ENCODE assay signal across 13 cellular contexts in genomic region chr14:89340200-89340667, GRCh38.
DNase-seq lines count a peak whose midpoint lies in the region; ATAC-seq and TF ChIP-seq lines count a peak whose summit lies in the region.
"Had no signal": no experiment of that assay in that cellular context is flagged by ENCODE, and none has a peak within 500 bp of the region (broad histone marks: within the 10 kb centered on the region; RNA-seq: fewer than 3 reads in every experiment).

No MANE protein-coding gene starts in this region.

- H3K27ac Mint-ChIP-seq in stimulated activated memory B cell treated with anti-CD40 and anti-IgM and Interleukin-4, amounts not matched to agents 10 μg/mL and 1 μg/mL and 100 μg/mL, for 72 hours, result peak overlapping the region; percentile 11

- 34 to 49% (median 38%) methylated on average over 4 of the region's 4 CpGs for WGBS in adrenal gland, 4 donors
- 53% methylated on average over 4 of the region's 4 CpGs for WGBS in right cardiac atrium

- no peaks in the 10 kb centered on the region for H3K27me3 Mint-ChIP-seq in stimulated activated memory B cell treated with anti-CD40 and anti-IgM and Interleukin-4, amounts not matched to agents 10 μg/mL and 1 μg/mL and 100 μg/mL, for 72 hours

- peaks cover 3% of the 10 kb centered on the region for H3K9me3 Mint-ChIP-seq in stimulated activated memory B cell treated with anti-CD40 and anti-IgM and Interleukin-4, amounts not matched to agents 10 μg/mL and 1 μg/mL and 100 μg/mL, for 72 hours

- peak overlapping the region; percentile 19 to 80 (median 73) for H3K27ac ChIP-seq in adrenal gland
- peak overlapping the region; percentile 13 for H3K27ac ChIP-seq in right cardiac atrium (ENCODE audit: low read length)
- H3K27ac ChIP-seq: cardiac muscle cell had no signal

- H3K27me3 ChIP-seq in adrenal gland (no peaks in the 10 kb centered on the region), right cardiac atrium (ENCODE audit: control insufficient read depth, insufficient read depth) (no peaks in the 10 kb centered on the region)
- H3K27me3 ChIP-seq: cardiac muscle cell, tibial artery had no signal

- H3K4me3 Mint-ChIP-seq in stimulated activated memory B cell treated with anti-CD40 and anti-IgM and Interleukin-4, amounts not matched to agents 10 μg/mL and 1 μg/mL and 100 μg/mL, for 72 hours, result no peak overlapping the region

- no peak for TF ChIP-seq POLR2A in adrenal gland (IDR thresholded peaks at IDR 0.05)

- DNase-seq in SIG-M5 treated with dmso at 0.1 percent for 504 hours (lab: John Stamatoyannopoulos, UW; ENCODE audit: unreplicated experiment) (peak; percentile 47), SIG-M5 (lab: John Stamatoyannopoulos, UW) (no peak), adrenal gland (no peak), right cardiac atrium (no peak), NCI-H1417 treated with DMSO at 0.1 percent for 48 hours (lab: John Stamatoyannopoulos, UW) (no peak), posterior vena cava (ENCODE audit: low spot score) (no peak), NCI-H2081 (lab: John Stamatoyannopoulos, UW) (no peak)
- DNase-seq: islet precursor cell, NCI-H82, tibial artery had no signal

- H3K36me3 ChIP-seq in adrenal gland (replicated peaks in 1 of 2), result no peaks in the 10 kb centered on the region
- H3K36me3 ChIP-seq: cardiac muscle cell, tibial artery had no signal

- ATAC-seq in right cardiac atrium, result no peak
- no peak for ATAC-seq in stimulated activated memory B cell treated with anti-CD40 and anti-IgM and Interleukin-4, amounts not matched to agents 10 μg/mL and 1 μg/mL and 100 μg/mL, for 72 hours
- ATAC-seq: GM12878 had no signal

- peaks cover 55% of the 10 kb centered on the region for H3K4me1 Mint-ChIP-seq in stimulated activated memory B cell treated with anti-CD40 and anti-IgM and Interleukin-4, amounts not matched to agents 10 μg/mL and 1 μg/mL and 100 μg/mL, for 72 hours

- intact Hi-C loops in adrenal gland (cut with DNase I) (loop anchor here in 1 of 2 donors (10.0 kb wide), 1 partner anchor 75 kb away; the partner anchor contains the start of gene FOXN3), right cardiac atrium (cut with DNase I) (no loop called here), posterior vena cava (cut with DNase I) (no loop called here)

- H3K4me3 ChIP-seq in adrenal gland (no peak overlapping the region), right cardiac atrium (ENCODE audit: low read length) (no peak overlapping the region)
- H3K4me3 ChIP-seq: cardiac muscle cell, GM12878, tibial artery had no signal

- no peak for TF ChIP-seq CTCF in adrenal gland (IDR thresholded peaks at IDR 0.05)

- H3K4me1 ChIP-seq in adrenal gland (replicated peaks in 1 of 2), result peaks cover 46 to 67% of the 10 kb centered on the region in 2 donors
- H3K4me1 ChIP-seq in right cardiac atrium (ENCODE audit: control insufficient read depth, insufficient read depth, low read length), result peaks cover 10% of the 10 kb centered on the region

- peaks cover 41% of the 10 kb centered on the region for H3K36me3 Mint-ChIP-seq in stimulated activated memory B cell treated with anti-CD40 and anti-IgM and Interleukin-4, amounts not matched to agents 10 μg/mL and 1 μg/mL and 100 μg/mL, for 72 hours

- H3K9me3 ChIP-seq in adrenal gland (replicated peaks in 1 of 3), result no peaks in the 10 kb centered on the region
- no peaks in the 10 kb centered on the region for H3K9me3 ChIP-seq in right cardiac atrium (ENCODE audit: control insufficient read depth, low read length)
- H3K9me3 ChIP-seq: tibial artery had no signal
